In the genomic region with DNA sequence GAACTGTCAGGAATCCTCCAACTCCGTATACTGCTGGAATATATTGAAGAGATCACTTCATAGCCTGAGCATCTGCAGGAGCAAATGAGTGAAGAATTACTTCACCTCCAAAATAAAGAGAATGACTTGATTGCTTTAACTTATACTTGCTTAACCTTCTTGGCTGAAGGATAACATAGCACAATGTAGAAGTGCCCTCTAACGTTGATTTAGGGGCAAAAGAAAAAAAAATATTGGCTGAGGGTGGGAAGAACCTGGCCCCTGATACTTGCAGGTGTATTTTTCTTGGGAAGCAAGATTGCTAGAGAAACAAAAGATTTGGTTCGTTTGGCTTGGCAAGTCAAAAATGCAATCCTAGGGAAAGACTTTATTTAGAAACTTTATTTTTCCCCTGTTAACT, we compare ENCODE assay signal across 20 cellular contexts.
"Had no signal": no experiment of that assay in that cellular context is flagged by ENCODE, and none has a peak within 500 bp of the region (broad histone marks: within the 10 kb centered on the region; RNA-seq: fewer than 3 reads in every experiment).

No MANE protein-coding gene starts in this region.

- H3K36me3 Mint-ChIP-seq: natural killer cell; stimulated activated effector memory CD8-positive, alpha-beta T cell treated with anti-CD3 and anti-CD28 coated beads, Interleukin-12 subunit alpha, Interleukin-12 subunit beta, amount 100 ng/mL, for 72 hours had no signal

- H3K4me3 Mint-ChIP-seq: activated B cell treated with CpG ODN at 0.5 μM for 24 hours; activated CD8-positive, alpha-beta T cell treated with anti-CD3 and anti-CD28 coated beads for 36 hours; activated naive CD4-positive, alpha-beta T cell treated with anti-CD3 and anti-CD28 coated beads for 36 hours; endodermal cell; natural killer cell; stimulated activated effector memory CD8-positive, alpha-beta T cell treated with anti-CD3 and anti-CD28 coated beads, Interleukin-12 subunit alpha, Interleukin-12 subunit beta, amount 100 ng/mL, for 72 hours had no signal

- H3K4me3 ChIP-seq: body of pancreas, dorsolateral prefrontal cortex, lung, pancreas, right lobe of liver, thoracic aorta, upper lobe of left lung had no signal

- H3K4me1 Mint-ChIP-seq: activated B cell treated with CpG ODN at 0.5 μM for 24 hours; natural killer cell; stimulated activated effector memory CD8-positive, alpha-beta T cell treated with anti-CD3 and anti-CD28 coated beads, Interleukin-12 subunit alpha, Interleukin-12 subunit beta, amount 100 ng/mL, for 72 hours had no signal

- H3K27me3 Mint-ChIP-seq: activated B cell treated with CpG ODN at 0.5 μM for 24 hours; activated CD8-positive, alpha-beta T cell treated with anti-CD3 and anti-CD28 coated beads for 36 hours had no signal

- H3K27me3 ChIP-seq: body of pancreas, pancreas, right lobe of liver, upper lobe of left lung had no signal

- H3K36me3 ChIP-seq: pancreas, right lobe of liver, thoracic aorta, upper lobe of left lung had no signal

- H3K9me3 Mint-ChIP-seq: activated CD8-positive, alpha-beta T cell treated with anti-CD3 and anti-CD28 coated beads for 36 hours; activated naive CD4-positive, alpha-beta T cell treated with anti-CD3 and anti-CD28 coated beads for 36 hours; activated T-helper 2 cell treated with anti-CD3 and anti-CD28 coated beads, Interferon-gamma antibody, Interleukin-2, Interleukin-4, amounts not matched to agents 10 μg/mL and 5 μg/mL and 100 μg/mL, durations not matched to agents 14 hours and 24 hours and 36 hours; endodermal cell; stimulated activated effector memory CD8-positive, alpha-beta T cell treated with anti-CD3 and anti-CD28 coated beads, Interleukin-12 subunit alpha, Interleukin-12 subunit beta, amount 100 ng/mL, for 72 hours had no signal

- H3K27ac ChIP-seq: body of pancreas, dorsolateral prefrontal cortex, pancreas, right lobe of liver, thoracic aorta, upper lobe of left lung had no signal

- H3K9me3 ChIP-seq: body of pancreas, pancreas, right lobe of liver, thoracic aorta, upper lobe of left lung had no signal

- DNase-seq: activated B cell treated with CpG ODN at 0.5 μM for 24 hours; activated CD4-positive, alpha-beta T cell treated with anti-CD3 and anti-CD28 coated beads for 4 hours; activated CD8-positive, alpha-beta T cell treated with anti-CD3 and anti-CD28 coated beads for 36 hours; activated naive CD4-positive, alpha-beta T cell treated with anti-CD3 and anti-CD28 coated beads for 36 hours; activated T-cell treated with anti-CD3 and anti-CD28 coated beads, Interleukin-2, amount 50 U/mL, for 1 hour; body of pancreas; caudate nucleus; dorsolateral prefrontal cortex; endodermal cell; erythroblast; kidney; natural killer cell; pancreas; right lobe of liver; stimulated activated CD4-positive, alpha-beta T cell treated with anti-CD3 and anti-CD28 coated beads, Interleukin-4, amount 100 ng/mL, for 24 hours; upper lobe of left lung had no signal

- H3K4me1 ChIP-seq: body of pancreas, pancreas, right lobe of liver had no signal

- H3K27ac Mint-ChIP-seq: activated B cell treated with CpG ODN at 0.5 μM for 24 hours; activated CD8-positive, alpha-beta T cell treated with anti-CD3 and anti-CD28 coated beads for 36 hours; activated naive CD4-positive, alpha-beta T cell treated with anti-CD3 and anti-CD28 coated beads for 36 hours; activated T-helper 2 cell treated with anti-CD3 and anti-CD28 coated beads, Interferon-gamma antibody, Interleukin-2, Interleukin-4, amounts not matched to agents 10 μg/mL and 5 μg/mL and 100 μg/mL, durations not matched to agents 14 hours and 24 hours and 36 hours; endodermal cell; natural killer cell; stimulated activated effector memory CD8-positive, alpha-beta T cell treated with anti-CD3 and anti-CD28 coated beads, Interleukin-12 subunit alpha, Interleukin-12 subunit beta, amount 100 ng/mL, for 72 hours had no signal
